ENCODE assay signal across 25 cellular contexts in genomic region chr17:75463612-75464011, GRCh38. TPM values are rescaled to one million over a fixed set of nuclear protein-coding genes. Genes with fewer than 3 reads are reported as not detected.
A peak's percentile ranks its signal among the peaks of the same experiment; 100 is the strongest.
DNase-seq lines count a peak whose midpoint lies in the region; ATAC-seq and TF ChIP-seq lines count a peak whose summit lies in the region.
"Had no signal": no experiment of that assay in that cellular context is flagged by ENCODE, and none has a peak within 500 bp of the region (broad histone marks: within the 10 kb centered on the region; RNA-seq: fewer than 3 reads in every experiment).

No MANE protein-coding gene starts in this region.

- DNase-seq in activated CD4-positive, alpha-beta T cell treated with anti-CD3 and anti-CD28 coated beads, Interleukin-2, amount 10 ng/mL, durations not matched to agents 24 days and 14 days: no peak
- DNase-seq in activated CD4-positive, alpha-beta T cell treated with anti-CD3 and anti-CD28 coated beads, Interleukin-2, amount 50 U/mL, for 48 hours: no peak
- no peak for DNase-seq in CD4-positive, CD25-positive, alpha-beta regulatory T cell
- DNase-seq in psoas muscle (no peak), NCI-H1105 treated with DMSO at 0.1 percent for 48 hours (lab: John Stamatoyannopoulos, UW) (no peak)
- DNase-seq: AML-193; CD4-positive, alpha-beta memory T cell; CD8-positive, alpha-beta memory T cell; COR-L47; DMS 273 treated with DMSO at 0.1 percent for 48 hours; DMS153; DMS53; DMS79; DND-41; EL; GDM1 had no signal

- peaks cover 10% of the 10 kb centered on the region for H3K36me3 Mint-ChIP-seq in activated CD4-positive, alpha-beta T cell treated with anti-CD3 and anti-CD28 coated beads, Interleukin-2, amount 10 ng/mL, durations not matched to agents 24 days and 14 days (ENCODE audit: low read depth)
- peaks cover 10% of the 10 kb centered on the region for H3K36me3 Mint-ChIP-seq in CD4-positive, CD25-positive, alpha-beta regulatory T cell
- peaks cover 55% of the 10 kb centered on the region for H3K36me3 Mint-ChIP-seq in brain

- TF ChIP-seq CTCF in brain (conservative IDR thresholded peaks at IDR 0.05) (no peak), psoas muscle (IDR thresholded peaks at IDR 0.05) (no peak)

- ATAC-seq in CD4-positive, CD25-positive, alpha-beta regulatory T cell (ENCODE audit: low read depth in 2 of 2): no peak
- ATAC-seq in psoas muscle: no peak
- no peak for ATAC-seq in HG03095 (IDR thresholded peaks at IDR 0.05; ENCODE audit: unreplicated experiment)
- no peak for ATAC-seq in SK-N-SH treated with all-trans-retinoic acid at 6 μM for 48 hours
- ATAC-seq: A549, GM12878 had no signal

- H3K9me3 ChIP-seq in CD4-positive, CD25-positive, alpha-beta regulatory T cell (ENCODE audit: control insufficient read depth in 2 of 2, low read length in 2 of 2): no peaks in the 10 kb centered on the region
- no peaks in the 10 kb centered on the region for H3K9me3 ChIP-seq in psoas muscle
- H3K9me3 ChIP-seq: A549 had no signal

- H3K27me3 Mint-ChIP-seq in activated CD4-positive, alpha-beta T cell treated with anti-CD3 and anti-CD28 coated beads, Interleukin-2, amount 10 ng/mL, durations not matched to agents 24 days and 14 days: no peaks in the 10 kb centered on the region
- H3K27me3 Mint-ChIP-seq in CD4-positive, CD25-positive, alpha-beta regulatory T cell: no peaks in the 10 kb centered on the region
- no peaks in the 10 kb centered on the region for H3K27me3 Mint-ChIP-seq in brain
- H3K27me3 Mint-ChIP-seq: B cell; CD4-positive, alpha-beta memory T cell; CD8-positive, alpha-beta memory T cell had no signal

- H3K4me3 ChIP-seq in CD4-positive, CD25-positive, alpha-beta regulatory T cell (ENCODE audit: low read depth, low read length): no peak overlapping the region
- no peak overlapping the region for H3K4me3 ChIP-seq in psoas muscle
- H3K4me3 ChIP-seq: A549; BLaER1 treated with 17β-estradiol and CSF1 and Interleukin-3, amounts not matched to agents 10 nM and 100 nM; GM12878 had no signal

- H3K27ac ChIP-seq in CD4-positive, CD25-positive, alpha-beta regulatory T cell (ENCODE audit: insufficient read depth, low read length, poor library complexity, severe bottlenecking): no peak overlapping the region
- H3K27ac ChIP-seq in psoas muscle: peak overlapping the region; percentile 11
- H3K27ac ChIP-seq: 22Rv1, A549, C4-2B had no signal

- H3K27ac Mint-ChIP-seq in activated CD4-positive, alpha-beta T cell treated with anti-CD3 and anti-CD28 coated beads, Interleukin-2, amount 10 ng/mL, durations not matched to agents 24 days and 14 days: peak overlapping the region; percentile 21
- H3K27ac Mint-ChIP-seq in CD4-positive, CD25-positive, alpha-beta regulatory T cell: peak overlapping the region in 2 of 3 donors; percentile 32 to 66
- peak overlapping the region in 4 of 5 experiments; percentile 3 to 75 (median 54) for H3K27ac Mint-ChIP-seq in brain
- H3K27ac Mint-ChIP-seq: B cell had no signal

- WGBS in psoas muscle, 3 donors: 67 to 94% (median 84%) methylated on average over 2 of the region's 2 CpGs

- H3K4me1 ChIP-seq in CD4-positive, CD25-positive, alpha-beta regulatory T cell (ENCODE audit: control insufficient read depth, insufficient read depth, low read length, poor library complexity, severe bottlenecking): no peaks in the 10 kb centered on the region
- H3K4me1 ChIP-seq in psoas muscle: peaks cover 35% of the 10 kb centered on the region

- no peak overlapping the region for H3K4me3 Mint-ChIP-seq in activated CD4-positive, alpha-beta T cell treated with anti-CD3 and anti-CD28 coated beads, Interleukin-2, amount 10 ng/mL, durations not matched to agents 24 days and 14 days
- H3K4me3 Mint-ChIP-seq in CD4-positive, CD25-positive, alpha-beta regulatory T cell: peak overlapping the region in 1 of 4 donors; percentile 84
- H3K4me3 Mint-ChIP-seq in brain: peak overlapping the region in 3 of 5 experiments; percentile 11 to 55 (median 14)
- H3K4me3 Mint-ChIP-seq: B cell; CD8-positive, alpha-beta memory T cell had no signal

- no peaks in the 10 kb centered on the region for H3K27me3 ChIP-seq in CD4-positive, CD25-positive, alpha-beta regulatory T cell (ENCODE audit: control insufficient read depth, insufficient read depth, low read length)
- no peaks in the 10 kb centered on the region for H3K27me3 ChIP-seq in psoas muscle (ENCODE audit: insufficient read depth in 3 of 3, low read length in 2 of 3)
- H3K27me3 ChIP-seq: BLaER1 treated with 17β-estradiol and CSF1 and Interleukin-3, amounts not matched to agents 10 nM and 100 nM had no signal

- H3K9me3 Mint-ChIP-seq in activated CD4-positive, alpha-beta T cell treated with anti-CD3 and anti-CD28 coated beads, Interleukin-2, amount 10 ng/mL, durations not matched to agents 24 days and 14 days: no peaks in the 10 kb centered on the region
- peaks cover 0 to 1% (median 0%) of the 10 kb centered on the region in 7 donors for H3K9me3 Mint-ChIP-seq in CD4-positive, CD25-positive, alpha-beta regulatory T cell
- peaks cover 0 to 15% (median 0%) of the 10 kb centered on the region in 5 experiments for H3K9me3 Mint-ChIP-seq in brain
- H3K9me3 Mint-ChIP-seq: CD4-positive, alpha-beta memory T cell; CD8-positive, alpha-beta memory T cell had no signal

- intact Hi-C loops in activated CD4-positive, alpha-beta T cell treated with anti-CD3 and anti-CD28 coated beads, Interleukin-2, amount 10 ng/mL, durations not matched to agents 24 days and 14 days (cut with micrococcal nuclease): no loop called here
- intact Hi-C loops in psoas muscle (cut with DNase I): no loop called here

- no peaks in the 10 kb centered on the region for H3K36me3 ChIP-seq in CD4-positive, CD25-positive, alpha-beta regulatory T cell (ENCODE audit: control insufficient read depth, insufficient read depth, low read length)
- H3K36me3 ChIP-seq in psoas muscle (ENCODE audit: insufficient read depth in 1 of 2, low read depth in 1 of 2): no peaks in the 10 kb centered on the region

- peaks cover 13% of the 10 kb centered on the region for H3K4me1 Mint-ChIP-seq in activated CD4-positive, alpha-beta T cell treated with anti-CD3 and anti-CD28 coated beads, Interleukin-2, amount 10 ng/mL, durations not matched to agents 24 days and 14 days
- H3K4me1 Mint-ChIP-seq in CD4-positive, CD25-positive, alpha-beta regulatory T cell: peaks cover 16 to 42% (median 24%) of the 10 kb centered on the region in 4 donors
- peaks cover 22% of the 10 kb centered on the region for H3K4me1 Mint-ChIP-seq in brain

TF ChIP-seq in SK-N-SH treated with all-trans-retinoic acid at 6 μM for 48 hours, 23 proteins besides CTCF, POLR2A, EP300 and RAD21 (continues in another document):
- TF ChIP-seq, protein P1, sequence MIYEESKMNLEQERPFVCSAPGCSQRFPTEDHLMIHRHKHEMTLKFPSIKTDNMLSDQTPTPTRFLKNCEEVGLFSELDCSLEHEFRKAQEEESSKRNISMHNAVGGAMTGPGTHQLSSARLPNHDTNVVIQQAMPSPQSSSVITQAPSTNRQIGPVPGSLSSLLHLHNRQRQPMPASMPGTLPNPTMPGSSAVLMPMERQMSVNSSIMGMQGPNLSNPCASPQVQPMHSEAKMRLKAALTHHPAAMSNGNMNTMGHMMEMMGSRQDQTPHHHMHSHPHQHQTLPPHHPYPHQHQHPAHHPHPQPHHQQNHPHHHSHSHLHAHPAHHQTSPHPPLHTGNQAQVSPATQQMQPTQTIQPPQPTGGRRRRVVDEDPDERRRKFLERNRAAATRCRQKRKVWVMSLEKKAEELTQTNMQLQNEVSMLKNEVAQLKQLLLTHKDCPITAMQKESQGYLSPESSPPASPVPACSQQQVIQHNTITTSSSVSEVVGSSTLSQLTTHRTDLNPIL (CRISPR knock-in tag; IDR thresholded peaks at IDR 0.05; ENCODE audit: low read depth): no peak
- TF ChIP-seq ZNF70 (CRISPR knock-in tag; IDR thresholded peaks at IDR 0.05): no peak
- TF ChIP-seq ZC3H10 (CRISPR knock-in tag; IDR thresholded peaks at IDR 0.05): no peak
- no peak for TF ChIP-seq TCF4 (CRISPR knock-in tag; IDR thresholded peaks at IDR 0.05; ENCODE audit: borderline replicate concordance)
- no peak for TF ChIP-seq GLIS3 (CRISPR knock-in tag; IDR thresholded peaks at IDR 0.05)

RNA-seq across cellular contexts. Expression of gene TMEM94, which starts 7.2 kb away (rescaled TPM):
- total RNA-seq in activated CD4-positive, alpha-beta T cell treated with anti-CD3 and anti-CD28 coated beads, Interleukin-2, amount 10 ng/mL, durations not matched to agents 24 days and 14 days: 68.9 and 69.5 TPM in 2 replicates
- 94.7 TPM for total RNA-seq in CD4-positive, CD25-positive, alpha-beta regulatory T cell
- 1 to 10 TPM; 4.0 to 8.4 (median 6.2) TPM for polyA plus RNA-seq in CD4-positive, CD25-positive, alpha-beta regulatory T cell
- 156 TPM for polyA plus RNA-seq in brain (ENCODE audit: insufficient read depth, low read depth, low replicate concordance)
- 10 to 100 TPM; 43.4 to 64.3 (median 49.6) TPM for total RNA-seq in psoas muscle
- 10 to 100 TPM; 18.7 to 48.5 (median 29.6) TPM for polyA plus RNA-seq in psoas muscle

RNA-seq across cellular contexts. Expression of gene CASKIN2, which starts 51.7 kb away (rescaled TPM):
- total RNA-seq in activated CD4-positive, alpha-beta T cell treated with anti-CD3 and anti-CD28 coated beads, Interleukin-2, amount 10 ng/mL, durations not matched to agents 24 days and 14 days: 1.4 and 1.6 TPM in 2 replicates
- total RNA-seq in CD4-positive, CD25-positive, alpha-beta regulatory T cell: 0.44 TPM
- polyA plus RNA-seq in CD4-positive, CD25-positive, alpha-beta regulatory T cell: under 1 TPM in 1 of 4 donors, not detected in 3; 0.24 TPM
- polyA plus RNA-seq in brain (ENCODE audit: insufficient read depth, low read depth, low replicate concordance) (29.0 TPM), psoas muscle (10 to 100 TPM in 1 of 3 donors, 1 to 10 TPM in 2; 8.2 to 11.0 (median 8.9) TPM)
- total RNA-seq in psoas muscle: 10 to 100 TPM; 26.3 to 33.5 (median 28.3) TPM
- polyA plus RNA-seq: CD4-positive, alpha-beta memory T cell had no signal

RNA-seq across cellular contexts. Expression of gene TSEN54, which starts 52.7 kb away (rescaled TPM):
- total RNA-seq in activated CD4-positive, alpha-beta T cell treated with anti-CD3 and anti-CD28 coated beads, Interleukin-2, amount 10 ng/mL, durations not matched to agents 24 days and 14 days: 61.7 and 66.4 TPM in 2 replicates
- total RNA-seq in CD4-positive, CD25-positive, alpha-beta regulatory T cell: 35.2 TPM
- polyA plus RNA-seq in CD4-positive, CD25-positive, alpha-beta regulatory T cell: 10 to 100 TPM; 42.7 to 54.6 (median 52.9) TPM
- 32.9 TPM for polyA plus RNA-seq in brain (ENCODE audit: insufficient read depth, low read depth, low replicate concordance)
- total RNA-seq in psoas muscle: 1 to 10 TPM; 5.7 to 9.7 (median 8.2) TPM
- polyA plus RNA-seq in psoas muscle: 10 to 100 TPM; 10.1 to 14.9 (median 11.3) TPM

RNA-seq across cellular contexts. Expression of gene GRB2, which starts 58.1 kb away (rescaled TPM):
- total RNA-seq in activated CD4-positive, alpha-beta T cell treated with anti-CD3 and anti-CD28 coated beads, Interleukin-2, amount 10 ng/mL, durations not matched to agents 24 days and 14 days: 172 and 182 TPM in 2 replicates
- total RNA-seq in CD4-positive, CD25-positive, alpha-beta regulatory T cell: 142 TPM
- 100 to 1,000 TPM; 131 to 152 (median 138) TPM for polyA plus RNA-seq in CD4-positive, CD25-positive, alpha-beta regulatory T cell
- polyA plus RNA-seq in brain (ENCODE audit: insufficient read depth, low read depth, low replicate concordance) (132 TPM), psoas muscle (10 to 100 TPM; 39.5 to 70.9 (median 66.1) TPM)
- total RNA-seq in psoas muscle: 10 to 100 TPM; 49.1 to 71.6 (median 58.1) TPM

Comparison
In these comparisons a context has a peak if more than half of its experiments do, and no peak if none do; other contexts are left out.
1. RNA of gene CASKIN2, which starts 51.7 kb away (total RNA-seq): 26.3 to 33.5 TPM in psoas muscle; 1.4 to 1.6 TPM in activated CD4-positive, alpha-beta T cell treated with anti-CD3 and anti-CD28 coated beads, Interleukin-2, amount 10 ng/mL, durations not matched to agents 24 days and 14 days and 0.44 TPM in CD4-positive, CD25-positive, alpha-beta regulatory T cell (single experiment); every median in the first group is over 10 times any median in the second.
2. Peak in every context shown above with its lines, with median percentiles within 50 percentile points of each other: H3K27ac Mint-ChIP-seq.